ENCODE assay signal across 17 cellular contexts in the genomic region with DNA sequence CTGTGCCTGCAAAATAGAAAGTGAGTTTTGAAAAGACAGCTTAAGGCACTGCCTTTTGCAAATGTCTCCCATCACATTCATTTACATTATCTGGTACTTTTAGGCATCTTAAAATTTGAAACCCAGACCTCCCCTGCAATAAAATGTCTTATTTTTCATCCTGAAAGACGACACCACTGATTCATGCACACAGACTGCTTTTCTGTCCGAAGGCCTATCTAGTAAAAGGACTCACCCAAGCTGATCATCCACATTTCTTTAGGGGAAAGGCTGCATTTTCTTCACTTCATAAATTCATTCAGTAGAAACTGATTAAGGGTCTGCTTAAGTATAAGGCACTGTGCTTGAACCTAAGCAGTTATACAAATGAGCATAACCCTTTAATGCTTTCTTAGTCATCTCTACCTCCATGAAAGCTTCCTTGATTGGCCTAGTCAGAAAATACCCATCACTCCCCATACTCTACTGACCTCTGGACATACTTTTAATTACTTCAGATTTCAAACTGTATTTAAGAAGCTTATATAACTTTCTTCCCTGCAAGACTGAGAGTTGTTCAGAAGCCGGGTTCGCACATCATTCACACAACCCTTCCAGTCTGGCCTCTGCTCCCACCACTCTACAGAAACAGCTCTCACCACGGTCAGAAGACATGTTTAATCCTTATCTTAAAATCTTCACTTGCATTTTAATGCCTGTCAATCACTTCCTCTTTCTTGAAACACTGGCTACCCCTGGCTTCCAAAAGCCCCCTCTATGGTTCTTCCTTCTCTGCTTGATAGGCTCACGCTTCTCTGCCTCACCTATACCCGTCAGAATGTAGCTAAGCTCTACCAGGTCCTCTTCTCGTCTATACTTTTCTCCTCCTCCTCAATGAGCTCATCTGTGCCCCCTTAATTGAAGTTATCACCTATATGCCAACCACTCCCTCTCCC.
DNase-seq lines count a peak whose midpoint lies in the region; ATAC-seq and TF ChIP-seq lines count a peak whose summit lies in the region.
"Had no signal": no experiment of that assay in that cellular context is flagged by ENCODE, and none has a peak within 500 bp of the region (broad histone marks: within the 10 kb centered on the region; RNA-seq: fewer than 3 reads in every experiment).

No MANE protein-coding gene starts in this region.

- H3K27ac Mint-ChIP-seq in activated T-cell treated with anti-CD3 and anti-CD28 coated beads, Interleukin-2, amount 50 U/mL, for 72 hours: peak overlapping the region; percentile 20
- H3K27ac Mint-ChIP-seq in T-cell: peak overlapping the region; percentile 13 to 30
- H3K27ac Mint-ChIP-seq in stimulated activated naive B cell treated with anti-CD40 and anti-IgM and Interleukin-4, amounts not matched to agents 10 μg/mL and 1 μg/mL and 100 μg/mL, for 72 hours: peak overlapping the region; percentile 70

- TF ChIP-seq CTCF in foreskin keratinocyte (conservative IDR thresholded peaks at IDR 0.05): no peak

- no peak for ATAC-seq in activated T-cell treated with anti-CD3 and anti-CD28 coated beads, Interleukin-2, amount 50 U/mL, for 72 hours (replicated peaks in 1 of 2)
- ATAC-seq in activated T-cell treated with anti-CD3 and anti-CD28 coated beads, Interleukin-2, amount 50 U/mL, for 4 hours: no peak
- ATAC-seq in T-cell (replicated peaks in 1 of 4) (no peak), foreskin keratinocyte (peak; percentile 18), HG03108 (IDR thresholded peaks at IDR 0.05; ENCODE audit: unreplicated experiment) (no peak)
- peak; percentile 60 to 75 for ATAC-seq in stimulated activated naive B cell treated with anti-CD40 and anti-IgM and Interleukin-4, amounts not matched to agents 10 μg/mL and 1 μg/mL and 100 μg/mL, for 72 hours (replicated peaks)

- no peak overlapping the region for H3K4me3 Mint-ChIP-seq in activated T-cell treated with anti-CD3 and anti-CD28 coated beads, Interleukin-2, amount 50 U/mL, for 72 hours
- H3K4me3 Mint-ChIP-seq in activated T-cell treated with anti-CD3 and anti-CD28 coated beads, Interleukin-2, amount 50 U/mL, for 4 hours: no peak overlapping the region
- H3K4me3 Mint-ChIP-seq in T-cell: no peak overlapping the region
- no peak overlapping the region for H3K4me3 Mint-ChIP-seq in stimulated activated naive B cell treated with anti-CD40 and anti-IgM and Interleukin-4, amounts not matched to agents 10 μg/mL and 1 μg/mL and 100 μg/mL, for 72 hours

- CTCF ChIA-PET in T-cell (lab: Charles Lee): interaction anchor here (0.8 to 1.0 kb wide), 4 partner anchors 11 to 720 kb away, joined by 3 to 4 read pairs (median 3); no protein-coding TSS in a partner anchor

- no peak overlapping the region for H3K27ac ChIP-seq in foreskin keratinocyte
- H3K27ac ChIP-seq: HL-60, vagina had no signal

- no peaks in the 10 kb centered on the region for H3K9me3 Mint-ChIP-seq in activated T-cell treated with anti-CD3 and anti-CD28 coated beads, Interleukin-2, amount 50 U/mL, for 72 hours
- H3K9me3 Mint-ChIP-seq in activated T-cell treated with anti-CD3 and anti-CD28 coated beads, Interleukin-2, amount 50 U/mL, for 4 hours: no peaks in the 10 kb centered on the region
- H3K9me3 Mint-ChIP-seq in T-cell: no peaks in the 10 kb centered on the region
- H3K9me3 Mint-ChIP-seq in stimulated activated naive B cell treated with anti-CD40 and anti-IgM and Interleukin-4, amounts not matched to agents 10 μg/mL and 1 μg/mL and 100 μg/mL, for 72 hours: no peaks in the 10 kb centered on the region

- H3K27me3 ChIP-seq in foreskin keratinocyte: no peaks in the 10 kb centered on the region
- H3K27me3 ChIP-seq: vagina had no signal

- no peaks in the 10 kb centered on the region for H3K27me3 Mint-ChIP-seq in activated T-cell treated with anti-CD3 and anti-CD28 coated beads, Interleukin-2, amount 50 U/mL, for 72 hours (ENCODE audit: low read depth)
- no peaks in the 10 kb centered on the region for H3K27me3 Mint-ChIP-seq in activated T-cell treated with anti-CD3 and anti-CD28 coated beads, Interleukin-2, amount 50 U/mL, for 4 hours (ENCODE audit: low read depth)
- H3K27me3 Mint-ChIP-seq in T-cell: no peaks in the 10 kb centered on the region
- no peaks in the 10 kb centered on the region for H3K27me3 Mint-ChIP-seq in stimulated activated naive B cell treated with anti-CD40 and anti-IgM and Interleukin-4, amounts not matched to agents 10 μg/mL and 1 μg/mL and 100 μg/mL, for 72 hours

- H3K4me1 Mint-ChIP-seq in activated T-cell treated with anti-CD3 and anti-CD28 coated beads, Interleukin-2, amount 50 U/mL, for 72 hours (ENCODE audit: low read depth): peaks cover 16% of the 10 kb centered on the region
- H3K4me1 Mint-ChIP-seq in activated T-cell treated with anti-CD3 and anti-CD28 coated beads, Interleukin-2, amount 50 U/mL, for 4 hours (ENCODE audit: low read depth): peaks cover 22% of the 10 kb centered on the region
- H3K4me1 Mint-ChIP-seq in T-cell: peaks cover 26 to 27% (median 27%) of the 10 kb centered on the region in 3 donors
- peaks cover 24 to 33% of the 10 kb centered on the region in 2 donors for H3K4me1 Mint-ChIP-seq in stimulated activated naive B cell treated with anti-CD40 and anti-IgM and Interleukin-4, amounts not matched to agents 10 μg/mL and 1 μg/mL and 100 μg/mL, for 72 hours

- no peak for DNase-seq in activated T-cell treated with anti-CD3 and anti-CD28 coated beads, Interleukin-2, amount 50 U/mL, for 72 hours
- no peak for DNase-seq in activated T-cell treated with anti-CD3 and anti-CD28 coated beads, Interleukin-2, amount 50 U/mL, for 4 hours
- no peak for DNase-seq in T-cell
- no peak for DNase-seq in foreskin keratinocyte
- DNase-seq in stimulated activated naive B cell treated with anti-CD40 and anti-IgM and Interleukin-4, amounts not matched to agents 10 μg/mL and 1 μg/mL and 100 μg/mL, for 72 hours: no peak
- DNase-seq in activated gamma-delta T cell (lab: John Stamatoyannopoulos, UW): no peak
- DNase-seq in stimulated activated CD4-positive, alpha-beta T cell treated with anti-CD3 and anti-CD28 coated beads, Interleukin-12 subunit alpha, Interleukin-12 subunit beta, amount 100 ng/mL, for 4 hours: no peak
- DNase-seq: DMS153; HCEC 1CT; NCI-H1930; NCI-H524 treated with DMSO at 0.1 percent for 48 hours; nucleus accumbens; stimulated activated naive CD4-positive, alpha-beta T cell; SW 1271 had no signal

- H3K4me1 ChIP-seq in foreskin keratinocyte: no peaks in the 10 kb centered on the region

- peaks cover 4 to 14% of the 10 kb centered on the region in 2 donors for H3K36me3 Mint-ChIP-seq in activated T-cell treated with anti-CD3 and anti-CD28 coated beads, Interleukin-2, amount 50 U/mL, for 72 hours (ENCODE audit: insufficient read depth in 2 of 2)
- peaks cover 52% of the 10 kb centered on the region for H3K36me3 Mint-ChIP-seq in activated T-cell treated with anti-CD3 and anti-CD28 coated beads, Interleukin-2, amount 50 U/mL, for 4 hours (ENCODE audit: insufficient read depth)
- H3K36me3 Mint-ChIP-seq in T-cell: peaks cover 53% of the 10 kb centered on the region
- peaks cover 50 to 64% of the 10 kb centered on the region in 2 donors for H3K36me3 Mint-ChIP-seq in stimulated activated naive B cell treated with anti-CD40 and anti-IgM and Interleukin-4, amounts not matched to agents 10 μg/mL and 1 μg/mL and 100 μg/mL, for 72 hours

- POLR2A ChIA-PET in T-cell (lab: Charles Lee): no interaction called here

Comparison
In these comparisons a context has a peak if more than half of its experiments do, and no peak if none do; other contexts are left out.
1. ATAC-seq: peak in foreskin keratinocyte (single experiment) and stimulated activated naive B cell treated with anti-CD40 and anti-IgM and Interleukin-4, amounts not matched to agents 10 μg/mL and 1 μg/mL and 100 μg/mL, for 72 hours (2 of 2); none in activated T-cell treated with anti-CD3 and anti-CD28 coated beads, Interleukin-2, amount 50 U/mL, for 72 hours (0 of 2), activated T-cell treated with anti-CD3 and anti-CD28 coated beads, Interleukin-2, amount 50 U/mL, for 4 hours (0 of 2), T-cell (0 of 4) and HG03108 (single experiment).
2. H3K27ac Mint-ChIP-seq: peak in every context shown above with its lines; median percentile 70 in stimulated activated naive B cell treated with anti-CD40 and anti-IgM and Interleukin-4, amounts not matched to agents 10 μg/mL and 1 μg/mL and 100 μg/mL, for 72 hours; 22 in T-cell; 20 in activated T-cell treated with anti-CD3 and anti-CD28 coated beads, Interleukin-2, amount 50 U/mL, for 72 hours.